9 cellular contexts compared by ENCODE assay signal in genomic region chr5:110751902-110752762, GRCh38. TPM values are rescaled to one million over a fixed set of nuclear protein-coding genes. Genes with fewer than 3 reads are reported as not detected.
DNase-seq lines count a peak whose midpoint lies in the region; ATAC-seq and TF ChIP-seq lines count a peak whose summit lies in the region.
"Had no signal": no experiment of that assay in that cellular context is flagged by ENCODE, and none has a peak within 500 bp of the region (broad histone marks: within the 10 kb centered on the region; RNA-seq: fewer than 3 reads in every experiment).

No MANE protein-coding gene starts in this region.

- H3K4me1 ChIP-seq in body of pancreas (no peaks in the 10 kb centered on the region), adrenal gland (replicated peaks in 1 of 2) (no peaks in the 10 kb centered on the region), neural progenitor cell (no peaks in the 10 kb centered on the region)
- H3K4me1 ChIP-seq: parathyroid adenoma had no signal

- intact Hi-C loops in body of pancreas (cut with DNase I) (no loop called here), adrenal gland (cut with DNase I) (loop anchor here in 1 of 2 donors (10.0 kb wide), 1 partner anchor 343 kb away; the partner anchor contains the start of gene WDR36)

- H3K27ac Mint-ChIP-seq in central memory CD8-positive, alpha-beta T cell (ENCODE audit: low read depth), result peak overlapping the region; percentile 89
- H3K27ac Mint-ChIP-seq in neural progenitor cell, result no peak overlapping the region

- no peak overlapping the region for H3K27ac ChIP-seq in body of pancreas
- no peak overlapping the region for H3K27ac ChIP-seq in adrenal gland
- H3K27ac ChIP-seq in neural progenitor cell, result no peak overlapping the region
- H3K27ac ChIP-seq: parathyroid adenoma had no signal

- peak overlapping the region; percentile 42 for H3K4me3 ChIP-seq in GM12865 (ENCODE audit: low read depth, low read length)
- H3K4me3 ChIP-seq in body of pancreas, result no peak overlapping the region
- no peak overlapping the region for H3K4me3 ChIP-seq in adrenal gland
- H3K4me3 ChIP-seq in neural progenitor cell, result no peak overlapping the region

- 71 to 80% methylated on average over 8 of the region's 8 CpGs for WGBS in body of pancreas, 2 donors
- 86 to 90% (median 89%) methylated on average over 8 of the region's 8 CpGs for WGBS in adrenal gland, 4 donors

- peaks cover 44% of the 10 kb centered on the region for H3K4me1 Mint-ChIP-seq in central memory CD8-positive, alpha-beta T cell
- no peaks in the 10 kb centered on the region for H3K4me1 Mint-ChIP-seq in neural progenitor cell

- H3K36me3 Mint-ChIP-seq in central memory CD8-positive, alpha-beta T cell (ENCODE audit: insufficient read depth), result peaks cover 28% of the 10 kb centered on the region
- peaks cover 2% of the 10 kb centered on the region for H3K36me3 Mint-ChIP-seq in neural progenitor cell

- no peak overlapping the region for H3K9ac ChIP-seq in neural progenitor cell
- H3K9ac ChIP-seq: parathyroid adenoma had no signal

- no peaks in the 10 kb centered on the region for H3K9me3 Mint-ChIP-seq in central memory CD8-positive, alpha-beta T cell
- H3K9me3 Mint-ChIP-seq in neural progenitor cell, result no peaks in the 10 kb centered on the region

- H3K79me2 ChIP-seq in neural progenitor cell (ENCODE audit: low read depth), result no peaks in the 10 kb centered on the region
- H3K79me2 ChIP-seq: parathyroid adenoma had no signal

- H3K36me3 ChIP-seq in body of pancreas (replicated peaks in 1 of 2; ENCODE audit: insufficient read depth in 1 of 2, low read depth in 2 of 2), result peaks cover 5 to 6% of the 10 kb centered on the region in 2 donors
- H3K36me3 ChIP-seq in adrenal gland (replicated peaks in 1 of 2), result peaks cover 0 to 32% of the 10 kb centered on the region in 2 donors
- H3K36me3 ChIP-seq in neural progenitor cell, result peaks cover 8% of the 10 kb centered on the region

- H3K9me3 ChIP-seq in body of pancreas, result no peaks in the 10 kb centered on the region
- no peaks in the 10 kb centered on the region for H3K9me3 ChIP-seq in adrenal gland (replicated peaks in 1 of 3)
- H3K9me3 ChIP-seq in neural progenitor cell (ENCODE audit: low read depth), result no peaks in the 10 kb centered on the region

- ATAC-seq in GM21367 (IDR thresholded peaks at IDR 0.05; ENCODE audit: unreplicated experiment) (peak; percentile 98), HG03457 (IDR thresholded peaks at IDR 0.05; ENCODE audit: unreplicated experiment) (peak; percentile 99), body of pancreas (no peak)
- ATAC-seq in central memory CD8-positive, alpha-beta T cell (replicated peaks; ENCODE audit: extremely low read depth, poor library complexity, severe bottlenecking), result peak; percentile 87

- H2AFZ ChIP-seq in neural progenitor cell (replicated peaks), result no peak overlapping the region
- H2AFZ ChIP-seq: parathyroid adenoma had no signal

- TF ChIP-seq CTCF in GM12865 (IDR thresholded peaks at IDR 0.05; ENCODE audit: insufficient read depth, low read depth, low read length, missing control alignments), result no peak
- no peak for TF ChIP-seq CTCF in body of pancreas (IDR thresholded peaks at IDR 0.05)
- TF ChIP-seq CTCF in adrenal gland (IDR thresholded peaks at IDR 0.05), result no peak
- TF ChIP-seq CTCF in neural progenitor cell (IDR thresholded peaks at IDR 0.05), result no peak

- no peak overlapping the region for H3K4me3 Mint-ChIP-seq in central memory CD8-positive, alpha-beta T cell
- H3K4me3 Mint-ChIP-seq in neural progenitor cell, result no peak overlapping the region

- no peaks in the 10 kb centered on the region for H3K27me3 Mint-ChIP-seq in central memory CD8-positive, alpha-beta T cell
- H3K27me3 Mint-ChIP-seq in neural progenitor cell (ENCODE audit: insufficient read depth, low read depth), result no peaks in the 10 kb centered on the region

- peak; percentile 96 for DNase-seq in GM12865 (ENCODE audit: low read depth)
- no peak for DNase-seq in central memory CD8-positive, alpha-beta T cell (ENCODE audit: low spot score in 2 of 2)
- no peak for DNase-seq in DMS153 (lab: John Stamatoyannopoulos, UW)
- no peak for DNase-seq in body of pancreas
- no peak for DNase-seq in adrenal gland
- DNase-seq in neural progenitor cell (ENCODE audit: low spot score), result no peak

- no peaks in the 10 kb centered on the region for H4K20me1 ChIP-seq in neural progenitor cell (ENCODE audit: low read depth)

- no peak overlapping the region for H3K4me2 ChIP-seq in neural progenitor cell

- TF ChIP-seq POLR2A in body of pancreas (IDR thresholded peaks at IDR 0.05), result no peak
- TF ChIP-seq POLR2A in adrenal gland (IDR thresholded peaks at IDR 0.05), result no peak

- no peaks in the 10 kb centered on the region for H3F3A ChIP-seq in neural progenitor cell (ENCODE audit: low read depth)

- H3K27me3 ChIP-seq in body of pancreas (no peaks in the 10 kb centered on the region), adrenal gland (no peaks in the 10 kb centered on the region), neural progenitor cell (no peaks in the 10 kb centered on the region)

RNA-seq across cellular contexts. Expression of gene SLC25A46, which starts 13.3 kb away (rescaled TPM):
- total RNA-seq in body of pancreas, result 10 to 100 TPM; 30.7 to 36.3 TPM
- total RNA-seq in adrenal gland, result 10 to 100 TPM; 39.9 to 71.8 (median 53.3) TPM
- 10 to 100 TPM in 1 of 3 donors, 1 to 10 TPM in 2; 7.7 to 73.8 (median 8.8) TPM for polyA plus RNA-seq in adrenal gland
- 33.5 and 43.6 TPM in 2 replicates for total RNA-seq in neural progenitor cell (ENCODE audit: low replicate concordance)

RNA-seq across cellular contexts. Expression of gene TMEM232, which starts 25.7 kb away (rescaled TPM):
- 1 to 10 TPM; 1.3 to 3.1 TPM for total RNA-seq in body of pancreas
- total RNA-seq in adrenal gland, result 10 to 100 TPM in 1 of 8 donors, 1 to 10 TPM in 6, under 1 TPM in 1; 0.96 to 16.6 (median 5.3) TPM
- polyA plus RNA-seq in adrenal gland, result 1 to 10 TPM; 1.7 to 4.5 (median 3.2) TPM
- 2.0 and 5.2 TPM in 2 replicates for total RNA-seq in neural progenitor cell (ENCODE audit: low replicate concordance)
